In the genomic region with DNA sequence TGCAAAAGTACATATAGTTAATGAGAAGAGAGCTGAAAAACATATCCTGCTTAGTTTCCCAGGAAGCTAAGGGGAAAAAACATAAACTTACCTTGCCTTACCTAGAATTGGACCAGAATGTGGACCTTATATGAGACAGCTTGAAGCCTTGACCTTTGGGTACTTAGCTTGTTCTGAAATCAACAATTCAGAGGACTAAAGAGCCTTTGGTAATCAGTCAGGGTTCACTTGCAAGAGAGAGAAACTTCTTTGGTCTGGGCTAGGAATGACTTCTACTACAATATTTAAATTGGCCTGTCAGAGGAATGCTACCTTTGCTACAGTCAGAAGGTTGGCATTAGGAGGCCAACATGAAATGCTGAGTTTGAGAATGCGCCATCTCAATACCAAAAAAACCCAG, we compare ENCODE assay signal across 18 cellular contexts. TPM values are rescaled to one million over a fixed set of nuclear protein-coding genes. Genes with fewer than 3 reads are reported as not detected.
DNase-seq lines count a peak whose midpoint lies in the region; ATAC-seq and TF ChIP-seq lines count a peak whose summit lies in the region.
"Had no signal": no experiment of that assay in that cellular context is flagged by ENCODE, and none has a peak within 500 bp of the region (broad histone marks: within the 10 kb centered on the region; RNA-seq: fewer than 3 reads in every experiment).

No MANE protein-coding gene starts in this region.

- H3K36me3 Mint-ChIP-seq in activated naive CD4-positive, alpha-beta T cell treated with anti-CD3 and anti-CD28 coated beads, Interleukin-2, amount 50 U/mL, for 72 hours: peaks cover 0 to 10% of the 10 kb centered on the region in 2 donors
- H3K36me3 Mint-ChIP-seq in stimulated activated naive B cell treated with anti-CD40 and anti-IgM and Interleukin-4, amounts not matched to agents 10 μg/mL and 1 μg/mL and 100 μg/mL, for 72 hours: peaks cover 12 to 18% of the 10 kb centered on the region in 2 donors
- H3K36me3 Mint-ChIP-seq: neural progenitor cell had no signal

- no peak for TF ChIP-seq CTCF in RWPE2 (IDR thresholded peaks at IDR 0.05; ENCODE audit: poor library complexity, severe bottlenecking)
- no peak for TF ChIP-seq CTCF in GM10266 (IDR thresholded peaks at IDR 0.05; ENCODE audit: control insufficient read depth, insufficient read depth, low read depth, missing control alignments)

- H3K27ac Mint-ChIP-seq in activated naive CD4-positive, alpha-beta T cell treated with anti-CD3 and anti-CD28 coated beads, Interleukin-2, amount 50 U/mL, for 72 hours: peak overlapping the region; percentile 70 to 85
- peak overlapping the region; percentile 28 for H3K27ac Mint-ChIP-seq in stimulated activated naive B cell treated with anti-CD40 and anti-IgM and Interleukin-4, amounts not matched to agents 10 μg/mL and 1 μg/mL and 100 μg/mL, for 72 hours
- H3K27ac Mint-ChIP-seq: neural progenitor cell had no signal

- peaks cover 0 to 9% of the 10 kb centered on the region in 2 donors for H3K9me3 Mint-ChIP-seq in activated naive CD4-positive, alpha-beta T cell treated with anti-CD3 and anti-CD28 coated beads, Interleukin-2, amount 50 U/mL, for 72 hours
- peaks cover 0 to 3% of the 10 kb centered on the region in 2 donors for H3K9me3 Mint-ChIP-seq in stimulated activated naive B cell treated with anti-CD40 and anti-IgM and Interleukin-4, amounts not matched to agents 10 μg/mL and 1 μg/mL and 100 μg/mL, for 72 hours
- H3K9me3 Mint-ChIP-seq: neural progenitor cell had no signal

- no peak overlapping the region for H3K4me3 ChIP-seq in RWPE2 (ENCODE audit: severe bottlenecking)
- H3K4me3 ChIP-seq: lung, neural progenitor cell had no signal

- in situ Hi-C loops in KBM-7 (cut with MboI; ENCODE audit: low pct_unique_long_range_greater_than_20kb, low sequenced_read_pairs): no loop called here

- peak overlapping the region; percentile 18 for H3K27ac ChIP-seq in RWPE2 (ENCODE audit: poor library complexity, severe bottlenecking)
- H3K27ac ChIP-seq: HL-60, neural progenitor cell had no signal

- H3K4me3 Mint-ChIP-seq in stimulated activated naive B cell treated with anti-CD40 and anti-IgM and Interleukin-4, amounts not matched to agents 10 μg/mL and 1 μg/mL and 100 μg/mL, for 72 hours: peak overlapping the region in 1 of 2 donors; percentile 22
- H3K4me3 Mint-ChIP-seq: neural progenitor cell had no signal

- peaks cover 22% of the 10 kb centered on the region for H3K4me1 ChIP-seq in RWPE2 (ENCODE audit: insufficient read depth, poor library complexity, severe bottlenecking)
- H3K4me1 ChIP-seq: neural progenitor cell had no signal

- DNase-seq in activated naive CD4-positive, alpha-beta T cell treated with anti-CD3 and anti-CD28 coated beads, Interleukin-2, amount 50 U/mL, for 72 hours (ENCODE audit: low spot score in 2 of 2): no peak
- no peak for DNase-seq in activated naive CD4-positive, alpha-beta T cell treated with anti-CD3 and anti-CD28 coated beads, Interleukin-2, amount 50 U/mL, for 16 hours
- DNase-seq in RWPE2 (ENCODE audit: low spot score): no peak
- peak; percentile 13 for DNase-seq in kidney glomerular epithelial cell (lab: John Stamatoyannopoulos, UW)
- DNase-seq in stimulated activated naive B cell treated with anti-CD40 and anti-IgM and Interleukin-4, amounts not matched to agents 10 μg/mL and 1 μg/mL and 100 μg/mL, for 72 hours: no peak
- DNase-seq in KBM-7: no peak
- DNase-seq in GM10266 (ENCODE audit: extremely low spot score): no peak
- DNase-seq: ACHN, activated gamma-delta T cell, dermis blood vessel endothelial cell, glutamatergic neuron, NCI-H2081 treated with DMSO at 0.1 percent for 48 hours, NCI-H524, T-helper 17 cell had no signal

- H3K36me3 ChIP-seq in RWPE2 (ENCODE audit: low read depth): no peaks in the 10 kb centered on the region
- H3K36me3 ChIP-seq: neural progenitor cell had no signal

- H3K9me3 ChIP-seq in RWPE2 (ENCODE audit: severe bottlenecking): peaks cover 2% of the 10 kb centered on the region

- H3K4me1 Mint-ChIP-seq in stimulated activated naive B cell treated with anti-CD40 and anti-IgM and Interleukin-4, amounts not matched to agents 10 μg/mL and 1 μg/mL and 100 μg/mL, for 72 hours: peaks cover 27 to 61% of the 10 kb centered on the region in 2 donors
- H3K4me1 Mint-ChIP-seq: neural progenitor cell had no signal

- peak; percentile 19 to 23 for ATAC-seq in activated naive CD4-positive, alpha-beta T cell treated with anti-CD3 and anti-CD28 coated beads, Interleukin-2, amount 50 U/mL, for 72 hours
- ATAC-seq in RWPE2 (ENCODE audit: low read depth) (0 out of 3 replicates have a peak, but pooled peaks have one; percentile 27), HG02852 (IDR thresholded peaks at IDR 0.05; ENCODE audit: unreplicated experiment) (no peak)
- ATAC-seq in stimulated activated naive B cell treated with anti-CD40 and anti-IgM and Interleukin-4, amounts not matched to agents 10 μg/mL and 1 μg/mL and 100 μg/mL, for 72 hours (replicated peaks): peak; percentile 78
- ATAC-seq: T-helper 17 cell had no signal

- no peaks in the 10 kb centered on the region for H3K27me3 Mint-ChIP-seq in stimulated activated naive B cell treated with anti-CD40 and anti-IgM and Interleukin-4, amounts not matched to agents 10 μg/mL and 1 μg/mL and 100 μg/mL, for 72 hours
- H3K27me3 Mint-ChIP-seq: T-helper 17 cell had no signal

- no peaks in the 10 kb centered on the region for H3K27me3 ChIP-seq in RWPE2 (ENCODE audit: insufficient read depth, poor library complexity, severe bottlenecking)
- H3K27me3 ChIP-seq: neural progenitor cell had no signal

RNA-seq across cellular contexts. Expression of a gene that starts 24.9 kb away (rescaled TPM):
- total RNA-seq in activated naive CD4-positive, alpha-beta T cell treated with anti-CD3 and anti-CD28 coated beads, Interleukin-2, amount 50 U/mL, for 72 hours: 10 to 100 TPM; 24.9 to 32.2 TPM
